8 cellular contexts compared by ENCODE assay signal in the genomic region with DNA sequence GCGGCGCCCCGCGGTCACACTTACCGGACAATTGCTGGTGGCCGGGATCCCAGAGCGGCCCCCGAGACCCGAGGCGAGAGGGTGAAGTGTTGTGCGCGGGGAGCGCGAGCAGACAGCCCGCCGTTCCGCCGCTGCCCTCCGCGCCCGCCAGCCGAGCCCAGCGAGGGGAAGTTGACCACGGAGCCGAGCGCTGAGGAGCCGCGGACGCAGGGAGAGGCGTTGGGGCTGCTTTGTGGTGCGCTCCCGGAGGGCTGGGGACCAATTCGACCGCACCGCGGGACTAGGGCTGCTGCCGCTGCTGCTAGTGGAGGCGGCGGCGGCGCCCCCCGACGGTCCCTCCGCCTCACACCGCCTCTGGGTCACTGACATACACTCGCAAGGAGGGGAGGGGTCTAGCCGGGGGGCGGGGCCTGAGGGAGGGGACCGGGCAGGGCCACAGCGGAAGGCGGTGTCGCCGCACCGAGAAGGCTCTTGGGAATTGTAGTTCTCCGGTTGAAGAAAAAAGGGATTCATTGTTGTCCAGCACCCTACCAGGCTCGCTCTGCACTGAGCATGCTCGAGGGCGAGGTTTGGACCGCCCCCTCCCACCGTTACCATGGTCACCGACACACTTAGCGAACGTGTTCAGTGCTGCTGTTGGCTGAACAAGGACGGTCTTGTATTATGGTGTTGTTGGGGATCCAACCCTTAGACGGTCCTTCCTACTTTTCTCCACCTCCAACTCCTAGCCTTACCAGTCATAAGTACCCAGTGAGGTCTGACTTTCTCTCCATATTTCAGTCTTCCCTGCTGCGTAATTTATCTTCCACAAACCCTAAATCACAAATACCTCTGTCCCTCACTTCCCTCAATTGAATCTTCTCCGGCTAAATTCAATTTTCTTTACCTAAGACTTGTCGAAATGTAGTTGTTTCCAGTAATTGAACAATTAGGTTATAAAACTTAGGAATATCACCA. TPM values are rescaled to one million over a fixed set of nuclear protein-coding genes. Genes with fewer than 3 reads are reported as not detected.
DNase-seq lines count a peak whose midpoint lies in the region; ATAC-seq lines count a peak whose summit lies in the region.

A gene with protein sequence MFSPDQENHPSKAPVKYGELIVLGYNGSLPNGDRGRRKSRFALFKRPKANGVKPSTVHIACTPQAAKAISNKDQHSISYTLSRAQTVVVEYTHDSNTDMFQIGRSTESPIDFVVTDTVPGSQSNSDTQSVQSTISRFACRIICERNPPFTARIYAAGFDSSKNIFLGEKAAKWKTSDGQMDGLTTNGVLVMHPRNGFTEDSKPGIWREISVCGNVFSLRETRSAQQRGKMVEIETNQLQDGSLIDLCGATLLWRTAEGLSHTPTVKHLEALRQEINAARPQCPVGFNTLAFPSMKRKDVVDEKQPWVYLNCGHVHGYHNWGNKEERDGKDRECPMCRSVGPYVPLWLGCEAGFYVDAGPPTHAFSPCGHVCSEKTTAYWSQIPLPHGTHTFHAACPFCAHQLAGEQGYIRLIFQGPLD (minus strand): TSS at position 364 of the 957 bp plus-strand sequence. CDS start 36,110 bp downstream, outside the sequence.

- H3K27me3 ChIP-seq in BLaER1 treated with 17β-estradiol and CSF1 and Interleukin-3, amounts not matched to agents 10 nM and 100 nM = no peaks in the 10 kb centered on the region; a peak in 1 of 22 replicates

- DNase-seq in GM19240 (ENCODE audit: insufficient read length, low spot score) (peak; percentile 69), NCI-H524 treated with DMSO at 0.1 percent for 48 hours (lab: John Stamatoyannopoulos, UW) (peak; percentile 88), left colon (peak; percentile 98)
- peak; percentile 93 for DNase-seq in activated CD4-positive, alpha-beta T cell treated with anti-CD3 and anti-CD28 coated beads for 4 hours
- DNase-seq in stimulated activated CD4-positive, alpha-beta T cell treated with anti-CD3 and anti-CD28 coated beads, Interleukin-1b, Interleukin-23, amount 100 ng/mL, for 48 hours = peak; percentile 95

- H3K4me1 ChIP-seq in BLaER1 treated with 17β-estradiol and CSF1 and Interleukin-3, amounts not matched to agents 10 nM and 100 nM = peaks cover 27 to 38% (median 34%) of the 10 kb centered on the region in 10 experiments

- peak within 1 kb of the TSS; percentile 88 to 99 (median 96) for H3K27ac ChIP-seq in BLaER1 treated with 17β-estradiol and CSF1 and Interleukin-3, amounts not matched to agents 10 nM and 100 nM
- H3K27ac ChIP-seq in cingulate gyrus (ENCODE audit: low read depth, low read length) = peak within 1 kb of the TSS; percentile 96

- peak; percentile 87 for ATAC-seq in HG03460 (IDR thresholded peaks at IDR 0.05; ENCODE audit: unreplicated experiment)
- peak; percentile 93 for ATAC-seq in left colon

- intact Hi-C loops in left colon (cut with DNase I, micrococcal nuclease) = loop anchor here in 1 of 2 donors (10.0 kb wide), 2 partner anchors 60 to 170 kb away; no protein-coding TSS in a partner anchor

- peak within 1 kb of the TSS; percentile 94 to 100 (median 98) for H3K9ac ChIP-seq in BLaER1 treated with 17β-estradiol and CSF1 and Interleukin-3, amounts not matched to agents 10 nM and 100 nM

- H3K4me2 ChIP-seq in BLaER1 treated with 17β-estradiol and CSF1 and Interleukin-3, amounts not matched to agents 10 nM and 100 nM = peak within 1 kb of the TSS; percentile 66 to 99 (median 79)

- peaks cover 0 to 38% (median 0%) of the 10 kb centered on the region in 11 experiments; a peak in 9 of 22 replicates for H3K36me3 ChIP-seq in BLaER1 treated with 17β-estradiol and CSF1 and Interleukin-3, amounts not matched to agents 10 nM and 100 nM

- no peaks in the 10 kb centered on the region for H3K9me3 ChIP-seq in BLaER1 treated with 17β-estradiol and CSF1 and Interleukin-3, amounts not matched to agents 10 nM and 100 nM (replicated peaks in 1 of 11)

- H3K4me3 ChIP-seq in BLaER1 treated with 17β-estradiol and CSF1 and Interleukin-3, amounts not matched to agents 10 nM and 100 nM = peak within 1 kb of the TSS; percentile 86 to 98 (median 94)

- peaks cover 0 to 41% (median 25%) of the 10 kb centered on the region in 11 experiments; a peak in 14 of 22 replicates for H4K20me1 ChIP-seq in BLaER1 treated with 17β-estradiol and CSF1 and Interleukin-3, amounts not matched to agents 10 nM and 100 nM

RNA-seq across cellular contexts. Expression of the gene that starts here (rescaled TPM):
- total RNA-seq in left colon = 10 to 100 TPM; 49.2 to 51.8 TPM

Comparison
In these comparisons a context has a peak if more than half of its experiments do, and no peak if none do; other contexts are left out.
1. Peak in every context shown above with its lines: DNase-seq, ATAC-seq, H3K4me3 ChIP-seq and H3K27ac ChIP-seq.